Comparison of ENCODE assay signal across 9 cellular contexts in the genomic region with DNA sequence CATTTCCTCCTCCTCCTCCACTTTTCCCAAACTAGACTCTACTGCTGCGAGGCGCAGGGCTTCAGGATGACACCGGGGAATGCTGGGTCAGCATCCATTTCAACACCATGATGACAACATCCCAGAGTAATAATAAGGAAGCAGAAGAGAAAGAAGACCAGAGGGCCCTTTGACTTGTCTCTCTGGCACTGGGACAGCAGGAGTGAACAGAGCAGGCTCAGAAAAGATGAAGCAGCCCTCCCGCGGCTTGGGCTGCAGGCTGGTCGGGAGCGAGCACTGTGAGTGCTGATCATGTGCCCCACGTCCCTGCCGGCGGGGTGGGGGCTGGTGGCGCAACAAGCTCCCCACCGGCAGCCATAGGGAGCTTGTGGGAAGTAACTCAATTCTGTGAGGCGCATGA. TPM values are rescaled to one million over a fixed set of nuclear protein-coding genes. Genes with fewer than 3 reads are reported as not detected.
DNase-seq lines count a peak whose midpoint lies in the region; ATAC-seq and TF ChIP-seq lines count a peak whose summit lies in the region.
"Had no signal": no experiment of that assay in that cellular context is flagged by ENCODE, and none has a peak within 500 bp of the region (broad histone marks: within the 10 kb centered on the region; RNA-seq: fewer than 3 reads in every experiment).

No MANE protein-coding gene starts in this region.

- no peaks in the 10 kb centered on the region for H3K9me3 Mint-ChIP-seq in CD8-positive, alpha-beta T cell

- H3K27me3 ChIP-seq in CD8-positive, alpha-beta T cell (ENCODE audit: insufficient read depth, low read length) = no peaks in the 10 kb centered on the region
- H3K27me3 ChIP-seq in adipocyte (replicated peaks; ENCODE audit: control insufficient read depth, insufficient read depth, low read length) = no peaks in the 10 kb centered on the region
- no peaks in the 10 kb centered on the region for H3K27me3 ChIP-seq in left ventricle myocardium inferior (ENCODE audit: low read depth)
- H3K27me3 ChIP-seq in psoas muscle (ENCODE audit: insufficient read depth in 3 of 3, low read length in 2 of 3) = no peaks in the 10 kb centered on the region
- H3K27me3 ChIP-seq: ovary had no signal

- POLR2A ChIA-PET in CD8-positive, alpha-beta T cell (lab: Charles Lee) = interaction anchor here (0.8 to 1.1 kb wide), 3 partner anchors 9 to 747 kb away, joined by 3 to 5 read pairs (median 4); no protein-coding TSS in a partner anchor
- POLR2A ChIA-PET in HEK293T (lab: Yijun Ruan, JAX) = interaction anchor here (1.6 kb wide), 1 partner anchor 10 kb away, joined by 3 read pairs; no protein-coding TSS in a partner anchor

- intact Hi-C loops in CD8-positive, alpha-beta T cell (cut with DNase I, micrococcal nuclease) = no loop called here
- intact Hi-C loops in left ventricle myocardium inferior (cut with micrococcal nuclease) = no loop called here
- intact Hi-C loops in psoas muscle (cut with DNase I) = loop anchor here in 1 of 2 donors (5.0 kb wide), 1 partner anchor 40 kb away; no protein-coding TSS in a partner anchor

- no peak for ATAC-seq in CD8-positive, alpha-beta T cell
- ATAC-seq in psoas muscle = peak; percentile 13 to 51 (median 40)
- no peak for ATAC-seq in HG02981 (IDR thresholded peaks at IDR 0.05; ENCODE audit: unreplicated experiment)

- H3K9ac ChIP-seq in adipocyte (ENCODE audit: low read length) = peak overlapping the region; percentile 76

- H3K27ac Mint-ChIP-seq in CD8-positive, alpha-beta T cell = peak overlapping the region; percentile 88

- no peaks in the 10 kb centered on the region for H3K9me3 ChIP-seq in CD8-positive, alpha-beta T cell (ENCODE audit: low read length)
- H3K9me3 ChIP-seq in adipocyte (ENCODE audit: control insufficient read depth, low read length) (no peaks in the 10 kb centered on the region), left ventricle myocardium inferior (replicated peaks) (no peaks in the 10 kb centered on the region), psoas muscle (no peaks in the 10 kb centered on the region)
- H3K9me3 ChIP-seq: ovary had no signal

- peaks cover 79% of the 10 kb centered on the region for H3K4me1 Mint-ChIP-seq in CD8-positive, alpha-beta T cell (ENCODE audit: low read depth)

- no peak overlapping the region for H3K4me3 Mint-ChIP-seq in CD8-positive, alpha-beta T cell

- no peaks in the 10 kb centered on the region for H3K27me3 Mint-ChIP-seq in CD8-positive, alpha-beta T cell (ENCODE audit: low read depth)

- WGBS in psoas muscle, 3 donors = 70 to 84% (median 79%) methylated on average over 13 of the region's 13 CpGs

- DNase-seq in CD8-positive, alpha-beta T cell = no peak
- DNase-seq in adipocyte (ENCODE audit: low read depth) = no peak
- peak; percentile 68 for DNase-seq in left ventricle myocardium inferior
- DNase-seq in psoas muscle = peak; percentile 68 to 79
- DNase-seq in KG1 (lab: John Stamatoyannopoulos, UW) = no peak
- no peak for DNase-seq in HEK293T (ENCODE audit: extremely low spot score)
- no peak for DNase-seq in activated CD4-positive, alpha-beta T cell treated with anti-CD3 and anti-CD28 coated beads, Interleukin-2, amount 50 U/mL, for 1 hour

- H3K27ac ChIP-seq in CD8-positive, alpha-beta T cell (ENCODE audit: low read depth, low read length) = no peak overlapping the region
- H3K27ac ChIP-seq in left ventricle myocardium inferior (replicated peaks) = peak overlapping the region; percentile 84
- peak overlapping the region; percentile 30 for H3K27ac ChIP-seq in psoas muscle
- H3K27ac ChIP-seq: ovary had no signal

- no peak overlapping the region for H3K4me3 ChIP-seq in CD8-positive, alpha-beta T cell (ENCODE audit: low read depth, low read length)
- H3K4me3 ChIP-seq in adipocyte (ENCODE audit: low read length) (peak overlapping the region; percentile 59), left ventricle myocardium inferior (peak overlapping the region; percentile 29), psoas muscle (no peak overlapping the region)
- H3K4me3 ChIP-seq: ovary had no signal

- H3K36me3 Mint-ChIP-seq in CD8-positive, alpha-beta T cell = peaks cover 22% of the 10 kb centered on the region

- CTCF ChIA-PET in CD8-positive, alpha-beta T cell (lab: Charles Lee) = interaction anchor here (1.0 to 8.0 kb wide), 3 partner anchors 13 to 75 kb away, joined by 3 to 53 read pairs (median 6); no protein-coding TSS in a partner anchor
- CTCF ChIA-PET in HEK293T (lab: Yijun Ruan, JAX) = no interaction called here

- peaks cover 67% of the 10 kb centered on the region for H3K4me1 ChIP-seq in CD8-positive, alpha-beta T cell (ENCODE audit: insufficient read depth, low read length)
- peaks cover 29% of the 10 kb centered on the region for H3K4me1 ChIP-seq in adipocyte (ENCODE audit: control insufficient read depth, insufficient read depth, low read length)
- H3K4me1 ChIP-seq in left ventricle myocardium inferior = peaks cover 80% of the 10 kb centered on the region
- peaks cover 28% of the 10 kb centered on the region for H3K4me1 ChIP-seq in psoas muscle

- no peak for TF ChIP-seq CTCF in CD8-positive, alpha-beta T cell (IDR thresholded peaks at IDR 0.05)
- TF ChIP-seq CTCF in left ventricle myocardium inferior (IDR thresholded peaks at IDR 0.05; ENCODE audit: borderline replicate concordance) (no peak), psoas muscle (IDR thresholded peaks at IDR 0.05) (no peak)

- no peaks in the 10 kb centered on the region for H3K36me3 ChIP-seq in CD8-positive, alpha-beta T cell (ENCODE audit: insufficient read depth, low read length)
- H3K36me3 ChIP-seq in adipocyte (ENCODE audit: control insufficient read depth, insufficient read depth, low read length, severe bottlenecking) = no peaks in the 10 kb centered on the region
- H3K36me3 ChIP-seq in left ventricle myocardium inferior = no peaks in the 10 kb centered on the region
- H3K36me3 ChIP-seq in psoas muscle (ENCODE audit: insufficient read depth in 1 of 2, low read depth in 1 of 2) = no peaks in the 10 kb centered on the region
- H3K36me3 ChIP-seq: ovary had no signal

TF ChIP-seq in HEK293T, 16 proteins besides CTCF, POLR2A, EP300 and RAD21:
- TF ChIP-seq CTBP1 (IDR thresholded peaks at IDR 0.05; ENCODE audit: borderline replicate concordance) = no peak
- no peak for TF ChIP-seq L3MBTL2 (conservative IDR thresholded peaks at IDR 0.05)
- no peak for TF ChIP-seq FOXM1 (IDR thresholded peaks at IDR 0.05; ENCODE audit: borderline replicate concordance)
- no peak for TF ChIP-seq FOXK2 (IDR thresholded peaks at IDR 0.05)
- TF ChIP-seq NFRKB (IDR thresholded peaks at IDR 0.05) = no peak

RNA-seq across cellular contexts. Expression of gene RANBP3, which starts 30.5 kb away (rescaled TPM):
- 100 to 1,000 TPM; 109 to 118 TPM for total RNA-seq in CD8-positive, alpha-beta T cell
- 54.8 TPM for total RNA-seq in left ventricle myocardium inferior
- 10 to 100 TPM; 48.4 to 50.0 (median 48.9) TPM for total RNA-seq in psoas muscle
- polyA plus RNA-seq in psoas muscle = 10 to 100 TPM; 40.5 to 71.7 (median 43.9) TPM

RNA-seq across cellular contexts. Expression of gene CAPS, which starts 33.4 kb away (rescaled TPM):
- total RNA-seq in CD8-positive, alpha-beta T cell = 10 to 100 TPM; 28.0 to 33.1 TPM
- total RNA-seq in left ventricle myocardium inferior (6.1 TPM), psoas muscle (1 to 10 TPM; 1.3 to 2.9 (median 1.5) TPM)
- polyA plus RNA-seq in psoas muscle = 1 to 10 TPM; 1.2 to 1.7 (median 1.5) TPM

RNA-seq across cellular contexts. Expression of gene VMAC, which starts 42.8 kb away (rescaled TPM):
- total RNA-seq in CD8-positive, alpha-beta T cell = 10 to 100 TPM; 17.4 to 18.6 TPM
- total RNA-seq in left ventricle myocardium inferior (2.5 TPM), psoas muscle (1 to 10 TPM in 2 of 4 donors, under 1 TPM in 2; 0.73 to 3.0 (median 1.2) TPM)
- 1 to 10 TPM in 1 of 3 donors, under 1 TPM in 2; 0.82 to 2.2 (median 0.89) TPM for polyA plus RNA-seq in psoas muscle

RNA-seq across cellular contexts. Expression of gene NDUFA11, which starts 43.8 kb away (rescaled TPM):
- 100 to 1,000 TPM in 1 of 2 experiments, 10 to 100 TPM in 1; 86.6 to 103 TPM for total RNA-seq in CD8-positive, alpha-beta T cell
- 590 TPM for total RNA-seq in left ventricle myocardium inferior
- total RNA-seq in psoas muscle = 100 to 1,000 TPM; 240 to 367 (median 285) TPM
- polyA plus RNA-seq in psoas muscle = 100 to 1,000 TPM; 373 to 503 (median 438) TPM

Comparison
In these comparisons a context has a peak if more than half of its experiments do, and no peak if none do; other contexts are left out.
1. ATAC-seq: peak in psoas muscle (4 of 4); none in CD8-positive, alpha-beta T cell (single experiment) and HG02981 (single experiment).
2. DNase-seq: peak in left ventricle myocardium inferior (single experiment) and psoas muscle (2 of 2); none in CD8-positive, alpha-beta T cell (0 of 7), adipocyte (single experiment), KG1 (single experiment), HEK293T (single experiment) and activated CD4-positive, alpha-beta T cell treated with anti-CD3 and anti-CD28 coated beads, Interleukin-2, amount 50 U/mL, for 1 hour (single experiment).
3. H3K4me3 ChIP-seq: peak in adipocyte (single experiment) and left ventricle myocardium inferior (single experiment); none in CD8-positive, alpha-beta T cell (single experiment) and psoas muscle (single experiment).